In genomic region chr2:231687133-231687852, GRCh38 we compare ENCODE assay signal across 8 cellular contexts. TPM values are rescaled to one million over a fixed set of nuclear protein-coding genes. Genes with fewer than 3 reads are reported as not detected.
DNase-seq lines count a peak whose midpoint lies in the region; ATAC-seq, FAIRE-seq and TF ChIP-seq lines count a peak whose summit lies in the region.

No MANE protein-coding gene starts in this region.

- ATAC-seq in HG02610 (IDR thresholded peaks at IDR 0.05; ENCODE audit: unreplicated experiment), result peak; percentile 83
- ATAC-seq in naive thymus-derived CD4-positive, alpha-beta T cell, result peak; percentile 91
- no peak for ATAC-seq in GM21528 (IDR thresholded peaks at IDR 0.05; ENCODE audit: low FRiP score, unreplicated experiment)

- no peak overlapping the region for H3K27ac Mint-ChIP-seq in activated CD4-positive, alpha-beta memory T cell treated with anti-CD3 and anti-CD28 coated beads, Interleukin-2, amount 10 ng/mL, durations not matched to agents 7 days and 5 days
- H3K27ac Mint-ChIP-seq in naive thymus-derived CD4-positive, alpha-beta T cell, result peak overlapping the region in 1 of 9 donors; percentile 8

- H3K36me3 Mint-ChIP-seq in activated CD4-positive, alpha-beta memory T cell treated with anti-CD3 and anti-CD28 coated beads, Interleukin-2, amount 10 ng/mL, durations not matched to agents 7 days and 5 days (ENCODE audit: low read depth), result no peaks in the 10 kb centered on the region
- peaks cover 0 to 2% (median 0%) of the 10 kb centered on the region in 5 donors for H3K36me3 Mint-ChIP-seq in naive thymus-derived CD4-positive, alpha-beta T cell

- H3K4me2 ChIP-seq in endothelial cell of umbilical vein (ENCODE audit: insufficient read depth, low read length), result no peak overlapping the region

- no peaks in the 10 kb centered on the region for H3K27me3 ChIP-seq in endothelial cell of umbilical vein (ENCODE audit: control insufficient read depth in 2 of 2, insufficient read depth in 2 of 2, low read length in 2 of 2)
- no peaks in the 10 kb centered on the region for H3K27me3 ChIP-seq in naive thymus-derived CD4-positive, alpha-beta T cell (ENCODE audit: control insufficient read depth in 2 of 2, insufficient read depth in 2 of 2, low read length in 2 of 2)
- H3K27me3 ChIP-seq in stomach, result no peaks in the 10 kb centered on the region

- H3K36me3 ChIP-seq in endothelial cell of umbilical vein (ENCODE audit: control insufficient read depth in 2 of 2, extremely low read depth in 1 of 2, insufficient read depth in 2 of 2, low read length in 2 of 2), result no peaks in the 10 kb centered on the region
- no peaks in the 10 kb centered on the region for H3K36me3 ChIP-seq in naive thymus-derived CD4-positive, alpha-beta T cell (ENCODE audit: control insufficient read depth in 2 of 3, insufficient read depth in 3 of 3, low read length in 3 of 3)
- H3K36me3 ChIP-seq in stomach, result no peaks in the 10 kb centered on the region

- DNase-seq in GM12864 (ENCODE audit: low read depth) (no peak), NCI-H526 (lab: John Stamatoyannopoulos, UW) (peak; percentile 43 to 81), endothelial cell of umbilical vein (ENCODE audit: low read depth, low spot score) (peak; percentile 54), stomach (peak; percentile 72)
- peak; percentile 56 for DNase-seq in activated CD4-positive, alpha-beta memory T cell treated with anti-CD3 and anti-CD28 coated beads, Interleukin-2, amount 10 ng/mL, durations not matched to agents 7 days and 5 days
- peak; percentile 50 to 70 (median 64) for DNase-seq in naive thymus-derived CD4-positive, alpha-beta T cell

- no peaks in the 10 kb centered on the region for H3K9me3 Mint-ChIP-seq in activated CD4-positive, alpha-beta memory T cell treated with anti-CD3 and anti-CD28 coated beads, Interleukin-2, amount 10 ng/mL, durations not matched to agents 7 days and 5 days
- H3K9me3 Mint-ChIP-seq in naive thymus-derived CD4-positive, alpha-beta T cell, result no peaks in the 10 kb centered on the region

- no TSS peak for BruUV-seq in endothelial cell of umbilical vein (replicated peaks; lab: Mats Ljungman, UMichigan)

- no peak overlapping the region for H3K4me3 Mint-ChIP-seq in activated CD4-positive, alpha-beta memory T cell treated with anti-CD3 and anti-CD28 coated beads, Interleukin-2, amount 10 ng/mL, durations not matched to agents 7 days and 5 days
- no peak overlapping the region for H3K4me3 Mint-ChIP-seq in naive thymus-derived CD4-positive, alpha-beta T cell

- CTCF ChIA-PET in activated CD4-positive, alpha-beta memory T cell treated with anti-CD3 and anti-CD28 coated beads, Interleukin-2, amount 10 ng/mL, durations not matched to agents 7 days and 5 days (lab: Charles Lee), result interaction anchor here (1.0 to 9.4 kb wide), 6 partner anchors 10 to 26 kb away, joined by 3 to 55 read pairs (median 6); no protein-coding TSS in a partner anchor
- CTCF ChIA-PET in endothelial cell of umbilical vein (lab: Charles Lee), result interaction anchor here (0.6 to 9.6 kb wide), 10 partner anchors 10 to 82 kb away, joined by 3 to 107 read pairs (median 6); partner anchors contain the start of gene PTMA
- CTCF ChIA-PET in naive thymus-derived CD4-positive, alpha-beta T cell (lab: Charles Lee), result interaction anchor here (0.6 to 21.3 kb wide), 8 partner anchors 11 to 254 kb away, joined by 3 to 475 read pairs (median 4); no protein-coding TSS in a partner anchor

- no peaks in the 10 kb centered on the region for H4K20me1 ChIP-seq in endothelial cell of umbilical vein (replicated peaks; ENCODE audit: control insufficient read depth, extremely low read depth, insufficient read depth, low read length)

- peak; percentile 85 for TF ChIP-seq CTCF in GM12864 (IDR thresholded peaks at IDR 0.05; ENCODE audit: low read depth, low read length, missing control alignments)
- peak; percentile 60 to 82 for TF ChIP-seq CTCF in endothelial cell of umbilical vein (IDR thresholded peaks at IDR 0.05; ENCODE audit: extremely low read depth in 1 of 2, insufficient read depth in 1 of 2, low read depth in 1 of 2, low read length in 2 of 2)
- peak in 5 of 7 experiments; percentile 17 to 63 (median 50) for TF ChIP-seq CTCF in stomach (IDR thresholded peaks at IDR 0.05)

- H3K9me3 ChIP-seq in endothelial cell of umbilical vein (replicated peaks; ENCODE audit: control insufficient read depth, insufficient read depth, low read length) (no peaks in the 10 kb centered on the region), stomach (no peaks in the 10 kb centered on the region)
- no peaks in the 10 kb centered on the region for H3K9me3 ChIP-seq in naive thymus-derived CD4-positive, alpha-beta T cell (ENCODE audit: control insufficient read depth in 2 of 3, low read length in 3 of 3)

- peak overlapping the region; percentile 82 for H2AFZ ChIP-seq in endothelial cell of umbilical vein (ENCODE audit: low read depth, low read length)

- no peaks in the 10 kb centered on the region for H3K9me1 ChIP-seq in endothelial cell of umbilical vein (replicated peaks; ENCODE audit: control insufficient read depth, extremely low read depth, insufficient read depth, low read length)

- dilution Hi-C loops in endothelial cell of umbilical vein (cut with MboI; ENCODE audit: extremely low pct_ligation_motif_present, low sequenced_read_pairs), result no loop called here

- H3K27ac ChIP-seq in endothelial cell of umbilical vein (ENCODE audit: insufficient read depth, low read depth, low read length), result no peak overlapping the region
- no peak overlapping the region for H3K27ac ChIP-seq in naive thymus-derived CD4-positive, alpha-beta T cell (ENCODE audit: low read depth, low read length)
- H3K27ac ChIP-seq in stomach, result no peak overlapping the region

- H3K27me3 Mint-ChIP-seq in activated CD4-positive, alpha-beta memory T cell treated with anti-CD3 and anti-CD28 coated beads, Interleukin-2, amount 10 ng/mL, durations not matched to agents 7 days and 5 days, result peaks cover 5% of the 10 kb centered on the region
- H3K27me3 Mint-ChIP-seq in naive thymus-derived CD4-positive, alpha-beta T cell, result peaks cover 5 to 14% (median 8%) of the 10 kb centered on the region in 5 donors

- POLR2A ChIA-PET in activated CD4-positive, alpha-beta memory T cell treated with anti-CD3 and anti-CD28 coated beads, Interleukin-2, amount 10 ng/mL, durations not matched to agents 7 days and 5 days (lab: Charles Lee), result interaction anchor here (1.0 to 1.3 kb wide), 2 partner anchors 21 to 27 kb away, joined by 3 to 7 read pairs; partner anchors contain the start of gene PTMA
- POLR2A ChIA-PET in endothelial cell of umbilical vein (lab: Charles Lee), result interaction anchor here (0.6 to 0.9 kb wide), 2 partner anchors 21 to 133 kb away, joined by 3 to 5 read pairs; partner anchors contain the start of gene PTMA
- POLR2A ChIA-PET in naive thymus-derived CD4-positive, alpha-beta T cell (lab: Charles Lee), result interaction anchor here (0.7 to 11.6 kb wide), 4 partner anchors 10 to 74 kb away, joined by 3 to 80 read pairs (median 6); no protein-coding TSS in a partner anchor

- 34 to 60% (median 40%) methylated on average over 4 to 14 of the region's 14 CpGs for WGBS in stomach, 5 donors

- intact Hi-C loops in endothelial cell of umbilical vein (cut with micrococcal nuclease) (loop anchor here (1.0 kb wide), 1 partner anchor 28 kb away; no protein-coding TSS in a partner anchor), stomach (cut with DNase I; ENCODE audit: low total_unique reads) (no loop called here)
- intact Hi-C loops in naive thymus-derived CD4-positive, alpha-beta T cell (cut with micrococcal nuclease), result loop anchor here (1.0 to 2.0 kb wide), 4 partner anchors 10 to 28 kb away; no protein-coding TSS in a partner anchor

- no peak for TF ChIP-seq EP300 in stomach (IDR thresholded peaks at IDR 0.05)

- H3K9ac ChIP-seq in endothelial cell of umbilical vein (replicated peaks; ENCODE audit: extremely low read depth, insufficient read depth, low read length), result no peak overlapping the region

- no peaks in the 10 kb centered on the region for H3K4me1 ChIP-seq in endothelial cell of umbilical vein (ENCODE audit: control insufficient read depth, extremely low read depth, insufficient read depth, low read length)
- H3K4me1 ChIP-seq in naive thymus-derived CD4-positive, alpha-beta T cell (ENCODE audit: control insufficient read depth in 2 of 2, insufficient read depth in 2 of 2, low read length in 2 of 2), result no peaks in the 10 kb centered on the region
- peaks cover 4 to 21% (median 8%) of the 10 kb centered on the region in 4 donors for H3K4me1 ChIP-seq in stomach

- peaks cover 1% of the 10 kb centered on the region for H3K4me1 Mint-ChIP-seq in activated CD4-positive, alpha-beta memory T cell treated with anti-CD3 and anti-CD28 coated beads, Interleukin-2, amount 10 ng/mL, durations not matched to agents 7 days and 5 days
- peaks cover 0 to 11% (median 8%) of the 10 kb centered on the region in 7 donors for H3K4me1 Mint-ChIP-seq in naive thymus-derived CD4-positive, alpha-beta T cell

- H3K4me3 ChIP-seq in GM12864 (ENCODE audit: low read depth, low read length), result no peak overlapping the region
- H3K4me3 ChIP-seq in endothelial cell of umbilical vein (replicated peaks in 1 of 3; ENCODE audit: insufficient read depth in 1 of 3, low read depth in 1 of 3, low read length in 3 of 3), result no peak overlapping the region
- H3K4me3 ChIP-seq in naive thymus-derived CD4-positive, alpha-beta T cell (ENCODE audit: low read length), result no peak overlapping the region
- no peak overlapping the region for H3K4me3 ChIP-seq in stomach

- FAIRE-seq in endothelial cell of umbilical vein (lab: Jason Lieb, UNC), result peak; percentile 62

- no peaks in the 10 kb centered on the region for H3K79me2 ChIP-seq in endothelial cell of umbilical vein (ENCODE audit: control insufficient read depth, insufficient read depth, low read length)

- TF ChIP-seq POLR2A in endothelial cell of umbilical vein (IDR thresholded peaks at IDR 0.05; ENCODE audit: low read depth, low read length) (no peak), stomach (IDR thresholded peaks at IDR 0.05) (no peak)

RNA-seq across cellular contexts. Expression of gene PTMA, which starts 21.0 kb away (rescaled TPM):
- total RNA-seq in activated CD4-positive, alpha-beta memory T cell treated with anti-CD3 and anti-CD28 coated beads, Interleukin-2, amount 10 ng/mL, durations not matched to agents 7 days and 5 days, result 1,000 to 10,000 TPM; 1,300 to 1,326 TPM
- total RNA-seq in endothelial cell of umbilical vein (1,418 and 1,488 TPM in 2 replicates), stomach (1,000 to 10,000 TPM in 1 of 5 donors, 100 to 1,000 TPM in 4; 244 to 1,175 (median 701) TPM)
- polyA plus RNA-seq in endothelial cell of umbilical vein (273 and 404 TPM in 2 replicates), stomach (1,000 to 10,000 TPM; 1,451 to 2,006 (median 1,527) TPM)
- polyA plus RNA-seq in endothelial cell of umbilical vein (2011; cell fraction: cytosol; rRNA removed), result 749 and 766 TPM in 2 replicates
- polyA plus RNA-seq in endothelial cell of umbilical vein (2011; cell fraction: nucleus; rRNA removed), result 329 and 598 TPM in 2 replicates
- polyA plus RNA-seq in endothelial cell of umbilical vein (2012), result 1,179 and 1,542 TPM in 2 replicates
- polyA minus RNA-seq in endothelial cell of umbilical vein, result 229 and 282 TPM in 2 replicates
- 411 TPM for polyA minus RNA-seq in endothelial cell of umbilical vein (2011; cell fraction: cytosol; rRNA and poly(A)+ RNA removed)
- 112 and 238 TPM in 2 replicates for polyA minus RNA-seq in endothelial cell of umbilical vein (2011; cell fraction: nucleus; rRNA and poly(A)+ RNA removed)
- 1,000 to 10,000 TPM; 1,211 to 1,988 (median 1,290) TPM for total RNA-seq in naive thymus-derived CD4-positive, alpha-beta T cell
- 1,000 to 10,000 TPM; 1,543 to 2,051 TPM for polyA plus RNA-seq in naive thymus-derived CD4-positive, alpha-beta T cell
